9 cellular contexts compared by ENCODE assay signal in genomic region chr2:74201596-74201995, GRCh38.
DNase-seq lines count a peak whose midpoint lies in the region; ATAC-seq and TF ChIP-seq lines count a peak whose summit lies in the region.
"Had no signal": no experiment of that assay in that cellular context is flagged by ENCODE, and none has a peak within 500 bp of the region (broad histone marks: within the 10 kb centered on the region; RNA-seq: fewer than 3 reads in every experiment).

No MANE protein-coding gene starts in this region.

- H3K4me3 ChIP-seq in HFF-Myc (replicated peaks; ENCODE audit: low read depth, low read length) (peak overlapping the region; percentile 94), iPS-18a (ENCODE audit: low read length) (no peak overlapping the region)
- H3K4me3 ChIP-seq: cardiac muscle cell had no signal

- no peaks in the 10 kb centered on the region for H3K27me3 Mint-ChIP-seq in activated naive CD8-positive, alpha-beta T cell treated with anti-CD3 and anti-CD28 coated beads, Interleukin-2, amount 50 U/mL, for 24 hours

- peaks cover 14% of the 10 kb centered on the region for H3K4me1 ChIP-seq in iPS-18a (ENCODE audit: control insufficient read depth, low read depth, low read length)

- H3K4me1 Mint-ChIP-seq in activated naive CD8-positive, alpha-beta T cell treated with anti-CD3 and anti-CD28 coated beads, Interleukin-2, amount 50 U/mL, for 24 hours = peaks cover 84% of the 10 kb centered on the region

- peaks cover 5% of the 10 kb centered on the region for H3K27me3 ChIP-seq in iPS-18a (ENCODE audit: control insufficient read depth, insufficient read depth, low read length)
- H3K27me3 ChIP-seq: cardiac muscle cell had no signal

- H3K9me3 Mint-ChIP-seq in activated naive CD8-positive, alpha-beta T cell treated with anti-CD3 and anti-CD28 coated beads, Interleukin-2, amount 50 U/mL, for 24 hours = no peaks in the 10 kb centered on the region

- no peak overlapping the region for H3K27ac ChIP-seq in iPS-18a (ENCODE audit: low read length)
- H3K27ac ChIP-seq: cardiac muscle cell had no signal

- DNase-seq in AG09319 (ENCODE audit: extremely low read depth, low read depth) = peak; percentile 73
- DNase-seq in HFF-Myc (ENCODE audit: extremely low read depth, low read depth) = no peak
- DNase-seq in activated naive CD8-positive, alpha-beta T cell treated with anti-CD3 and anti-CD28 coated beads, Interleukin-2, amount 50 U/mL, for 24 hours = no peak
- DNase-seq in stimulated activated CD4-positive, alpha-beta T cell treated with anti-CD3 and anti-CD28 coated beads, Interleukin-4, amount 100 ng/mL, for 1 hour = no peak
- DNase-seq in NCI-H1417 treated with DMSO at 0.1 percent for 48 hours (lab: John Stamatoyannopoulos, UW) = no peak
- DNase-seq in NCI-H2081 (lab: John Stamatoyannopoulos, UW) = no peak

- H3K36me3 ChIP-seq in iPS-18a (ENCODE audit: control insufficient read depth, low read depth, low read length) = peaks cover 44% of the 10 kb centered on the region
- H3K36me3 ChIP-seq: cardiac muscle cell had no signal

- peak overlapping the region; percentile 15 for H3K9ac ChIP-seq in iPS-18a (ENCODE audit: low read length)

- H3K27ac Mint-ChIP-seq in activated naive CD8-positive, alpha-beta T cell treated with anti-CD3 and anti-CD28 coated beads, Interleukin-2, amount 50 U/mL, for 24 hours = peak overlapping the region; percentile 100

- H3K9me3 ChIP-seq in iPS-18a (ENCODE audit: control insufficient read depth, low read depth, low read length) = no peaks in the 10 kb centered on the region

- peak overlapping the region; percentile 99 for H3K4me3 Mint-ChIP-seq in activated naive CD8-positive, alpha-beta T cell treated with anti-CD3 and anti-CD28 coated beads, Interleukin-2, amount 50 U/mL, for 24 hours

- no peak for TF ChIP-seq CTCF in AG09319 (IDR thresholded peaks at IDR 0.05; ENCODE audit: low read depth, low read length)
- no peak for TF ChIP-seq CTCF in HFF-Myc (IDR thresholded peaks at IDR 0.05; ENCODE audit: low read depth, low read length, missing control alignments)

- ATAC-seq in activated naive CD8-positive, alpha-beta T cell treated with anti-CD3 and anti-CD28 coated beads, Interleukin-2, amount 50 U/mL, for 24 hours = no peak
- ATAC-seq in HG02763 (IDR thresholded peaks at IDR 0.05; ENCODE audit: unreplicated experiment) = no peak

- peaks cover 70% of the 10 kb centered on the region for H3K36me3 Mint-ChIP-seq in activated naive CD8-positive, alpha-beta T cell treated with anti-CD3 and anti-CD28 coated beads, Interleukin-2, amount 50 U/mL, for 24 hours (ENCODE audit: low read depth)
